In genomic region chr12:108797677-108798076, GRCh38 we compare ENCODE assay signal across 13 cellular contexts.
"Had no signal": no experiment of that assay in that cellular context is flagged by ENCODE, and none has a peak within 500 bp of the region (broad histone marks: within the 10 kb centered on the region; RNA-seq: fewer than 3 reads in every experiment).

No MANE protein-coding gene starts in this region.

- H3K4me1 Mint-ChIP-seq: immature natural killer cell had no signal

- H3K27ac Mint-ChIP-seq: immature natural killer cell, mesothelial cell of epicardium, type B pancreatic cell had no signal

- H3K9me3 ChIP-seq: lower lobe of right lung had no signal

- H3K27me3 Mint-ChIP-seq: type B pancreatic cell had no signal

- DNase-seq: activated CD4-positive, alpha-beta T cell treated with anti-CD3 and anti-CD28 coated beads, Interleukin-2, amount 50 U/mL, for 1 hour; activated CD8-positive, alpha-beta memory T cell treated with anti-CD3 and anti-CD28 coated beads for 24 hours; activated naive CD4-positive, alpha-beta T cell treated with Interleukin-2 at 50 U/mL for 16 hours; foreskin fibroblast; heart left ventricle; immature natural killer cell; lower lobe of right lung; stimulated activated CD4-positive, alpha-beta T cell treated with anti-CD3 and anti-CD28 coated beads, Interleukin-4, amount 100 ng/mL, for 24 hours; stimulated activated naive CD4-positive, alpha-beta T cell had no signal

- H3K27ac ChIP-seq: lower lobe of right lung, SK-N-MC had no signal

- H3K9me3 Mint-ChIP-seq: immature natural killer cell, type B pancreatic cell had no signal

- H3K27me3 ChIP-seq: heart left ventricle had no signal

- H3K4me3 Mint-ChIP-seq: immature natural killer cell, mesothelial cell of epicardium, type B pancreatic cell had no signal

- H3K4me3 ChIP-seq: heart left ventricle, lower lobe of right lung, SK-N-MC had no signal

- ATAC-seq: activated CD4-positive, CD25-positive, alpha-beta regulatory T cell treated with anti-CD3 and anti-CD28 coated beads, Interleukin-2, amount 50 U/mL, for 24 hours; heart left ventricle; lower lobe of right lung had no signal
